In the genomic region with DNA sequence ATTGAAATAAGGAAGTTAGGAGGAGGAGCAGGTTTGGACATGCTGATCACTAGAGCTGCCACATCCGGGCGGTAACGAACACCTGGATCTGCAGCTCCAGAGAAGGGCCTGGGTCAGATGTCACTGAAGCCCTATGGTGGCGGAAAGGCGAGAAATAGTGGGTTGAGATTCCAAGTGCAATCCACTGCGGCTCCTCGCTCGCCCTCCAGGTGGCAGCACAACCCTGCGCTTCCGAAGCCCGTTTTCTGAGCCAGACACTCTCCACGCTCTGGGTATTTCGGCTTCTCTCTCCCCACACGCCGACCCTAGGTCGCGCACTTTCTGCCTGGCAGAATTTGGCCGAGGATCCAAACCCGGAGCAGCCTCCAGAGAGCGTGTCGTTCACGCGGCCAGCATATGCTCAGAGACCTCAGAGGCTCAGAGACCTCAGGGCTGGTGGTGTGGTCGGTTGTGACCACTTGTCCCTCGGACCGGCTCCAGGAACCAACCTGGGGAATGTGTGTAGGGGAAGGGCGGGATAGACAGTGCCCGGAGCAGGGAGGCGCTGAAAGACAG, we compare ENCODE assay signal across 1 cellular context.
TF ChIP-seq lines count a peak whose summit lies in the region.

No MANE protein-coding gene starts in this region.

TF ChIP-seq in K562, 482 proteins besides CTCF, POLR2A, EP300 and RAD21 (continued from another document and continues in another):
- TF ChIP-seq, protein P1, sequence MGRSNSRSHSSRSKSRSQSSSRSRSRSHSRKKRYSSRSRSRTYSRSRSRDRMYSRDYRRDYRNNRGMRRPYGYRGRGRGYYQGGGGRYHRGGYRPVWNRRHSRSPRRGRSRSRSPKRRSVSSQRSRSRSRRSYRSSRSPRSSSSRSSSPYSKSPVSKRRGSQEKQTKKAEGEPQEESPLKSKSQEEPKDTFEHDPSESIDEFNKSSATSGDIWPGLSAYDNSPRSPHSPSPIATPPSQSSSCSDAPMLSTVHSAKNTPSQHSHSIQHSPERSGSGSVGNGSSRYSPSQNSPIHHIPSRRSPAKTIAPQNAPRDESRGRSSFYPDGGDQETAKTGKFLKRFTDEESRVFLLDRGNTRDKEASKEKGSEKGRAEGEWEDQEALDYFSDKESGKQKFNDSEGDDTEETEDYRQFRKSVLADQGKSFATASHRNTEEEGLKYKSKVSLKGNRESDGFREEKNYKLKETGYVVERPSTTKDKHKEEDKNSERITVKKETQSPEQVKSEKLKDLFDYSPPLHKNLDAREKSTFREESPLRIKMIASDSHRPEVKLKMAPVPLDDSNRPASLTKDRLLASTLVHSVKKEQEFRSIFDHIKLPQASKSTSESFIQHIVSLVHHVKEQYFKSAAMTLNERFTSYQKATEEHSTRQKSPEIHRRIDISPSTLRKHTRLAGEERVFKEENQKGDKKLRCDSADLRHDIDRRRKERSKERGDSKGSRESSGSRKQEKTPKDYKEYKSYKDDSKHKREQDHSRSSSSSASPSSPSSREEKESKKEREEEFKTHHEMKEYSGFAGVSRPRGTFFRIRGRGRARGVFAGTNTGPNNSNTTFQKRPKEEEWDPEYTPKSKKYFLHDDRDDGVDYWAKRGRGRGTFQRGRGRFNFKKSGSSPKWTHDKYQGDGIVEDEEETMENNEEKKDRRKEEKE (IDR thresholded peaks at IDR 0.05; ENCODE audit: borderline replicate concordance in 1 of 2, control insufficient read depth in 1 of 2, low read depth in 2 of 2, low read length in 1 of 2), result 0 out of 4 replicates have a peak, but pooled peaks of 1 of the 2 experiments have one; percentile 50
- TF ChIP-seq, protein P2, sequence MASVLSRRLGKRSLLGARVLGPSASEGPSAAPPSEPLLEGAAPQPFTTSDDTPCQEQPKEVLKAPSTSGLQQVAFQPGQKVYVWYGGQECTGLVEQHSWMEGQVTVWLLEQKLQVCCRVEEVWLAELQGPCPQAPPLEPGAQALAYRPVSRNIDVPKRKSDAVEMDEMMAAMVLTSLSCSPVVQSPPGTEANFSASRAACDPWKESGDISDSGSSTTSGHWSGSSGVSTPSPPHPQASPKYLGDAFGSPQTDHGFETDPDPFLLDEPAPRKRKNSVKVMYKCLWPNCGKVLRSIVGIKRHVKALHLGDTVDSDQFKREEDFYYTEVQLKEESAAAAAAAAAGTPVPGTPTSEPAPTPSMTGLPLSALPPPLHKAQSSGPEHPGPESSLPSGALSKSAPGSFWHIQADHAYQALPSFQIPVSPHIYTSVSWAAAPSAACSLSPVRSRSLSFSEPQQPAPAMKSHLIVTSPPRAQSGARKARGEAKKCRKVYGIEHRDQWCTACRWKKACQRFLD (CRISPR knock-in tag; IDR thresholded peaks at IDR 0.05), result no peak
- TF ChIP-seq TEAD4 (IDR thresholded peaks at IDR 0.05; ENCODE audit: low read length) (0 out of 2 replicates have a peak, but pooled peaks have one; percentile 40), TEAD4 (CRISPR knock-in tag; IDR thresholded peaks at IDR 0.05; ENCODE audit: borderline replicate concordance) (no peak; the same call in 1 of the 2 replicates), KLF16 (IDR thresholded peaks at IDR 0.05) (0 out of 2 replicates have a peak, but pooled peaks have one; percentile 17), HMGN3 (IDR thresholded peaks at IDR 0.05; ENCODE audit: borderline replicate concordance, extremely low read depth, insufficient read length, low read depth, low read length) (no peak), RB1 (IDR thresholded peaks at IDR 0.05; ENCODE audit: low read depth) (peak; percentile 55; the same call in 1 of the 2 replicates), ZKSCAN1 (IDR thresholded peaks at IDR 0.05; ENCODE audit: low read depth, low read length) (no peak), ARID2 (IDR thresholded peaks at IDR 0.05) (peak; percentile 81), ZNF232 (CRISPR knock-in tag; IDR thresholded peaks at IDR 0.05) (peak; percentile 46), JUND (IDR thresholded peaks at IDR 0.05; ENCODE audit: borderline replicate concordance, low read depth, low read length) (0 out of 2 replicates have a peak, but pooled peaks have one; percentile 31), JUND (tag; IDR thresholded peaks at IDR 0.05; ENCODE audit: borderline replicate concordance, low read depth, low read length) (no peak; the same call in 2 of the 3 replicates), MEIS2 (IDR thresholded peaks at IDR 0.05; ENCODE audit: partially characterized antibody) (no peak), TBP (optimal IDR thresholded peaks at IDR 0.05; ENCODE audit: low read depth, low read length) (peak; percentile 53), LCOR (CRISPR knock-in tag; IDR thresholded peaks at IDR 0.05) (peak; percentile 87; the same call in 1 of the 2 replicates), ATF1 (CRISPR knock-in tag; IDR thresholded peaks at IDR 0.05) (no peak), ATF1 (tag; IDR thresholded peaks at IDR 0.05) (peak; percentile 31; the same call in 1 of the 2 replicates), PHB (CRISPR knock-in tag; IDR thresholded peaks at IDR 0.05) (no peak), CBFB (CRISPR knock-in tag; IDR thresholded peaks at IDR 0.05) (peak; percentile 37; the same call in 1 of the 2 replicates), CREBBP (IDR thresholded peaks at IDR 0.05; ENCODE audit: low read depth, low read length) (no peak), ZC3H8 (IDR thresholded peaks at IDR 0.05) (no peak)
- TF ChIP-seq, protein P3, sequence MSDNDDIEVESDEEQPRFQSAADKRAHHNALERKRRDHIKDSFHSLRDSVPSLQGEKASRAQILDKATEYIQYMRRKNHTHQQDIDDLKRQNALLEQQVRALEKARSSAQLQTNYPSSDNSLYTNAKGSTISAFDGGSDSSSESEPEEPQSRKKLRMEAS (CRISPR knock-in tag; IDR thresholded peaks at IDR 0.05), result peak; percentile 89
- TF ChIP-seq, protein P4, sequence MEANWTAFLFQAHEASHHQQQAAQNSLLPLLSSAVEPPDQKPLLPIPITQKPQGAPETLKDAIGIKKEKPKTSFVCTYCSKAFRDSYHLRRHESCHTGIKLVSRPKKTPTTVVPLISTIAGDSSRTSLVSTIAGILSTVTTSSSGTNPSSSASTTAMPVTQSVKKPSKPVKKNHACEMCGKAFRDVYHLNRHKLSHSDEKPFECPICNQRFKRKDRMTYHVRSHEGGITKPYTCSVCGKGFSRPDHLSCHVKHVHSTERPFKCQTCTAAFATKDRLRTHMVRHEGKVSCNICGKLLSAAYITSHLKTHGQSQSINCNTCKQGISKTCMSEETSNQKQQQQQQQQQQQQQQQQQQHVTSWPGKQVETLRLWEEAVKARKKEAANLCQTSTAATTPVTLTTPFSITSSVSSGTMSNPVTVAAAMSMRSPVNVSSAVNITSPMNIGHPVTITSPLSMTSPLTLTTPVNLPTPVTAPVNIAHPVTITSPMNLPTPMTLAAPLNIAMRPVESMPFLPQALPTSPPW (CRISPR knock-in tag; IDR thresholded peaks at IDR 0.05), result peak; percentile 30; the same call in 1 of the 2 replicates
- TF ChIP-seq, protein P5, sequence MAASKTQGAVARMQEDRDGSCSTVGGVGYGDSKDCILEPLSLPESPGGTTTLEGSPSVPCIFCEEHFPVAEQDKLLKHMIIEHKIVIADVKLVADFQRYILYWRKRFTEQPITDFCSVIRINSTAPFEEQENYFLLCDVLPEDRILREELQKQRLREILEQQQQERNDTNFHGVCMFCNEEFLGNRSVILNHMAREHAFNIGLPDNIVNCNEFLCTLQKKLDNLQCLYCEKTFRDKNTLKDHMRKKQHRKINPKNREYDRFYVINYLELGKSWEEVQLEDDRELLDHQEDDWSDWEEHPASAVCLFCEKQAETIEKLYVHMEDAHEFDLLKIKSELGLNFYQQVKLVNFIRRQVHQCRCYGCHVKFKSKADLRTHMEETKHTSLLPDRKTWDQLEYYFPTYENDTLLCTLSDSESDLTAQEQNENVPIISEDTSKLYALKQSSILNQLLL (CRISPR knock-in tag; IDR thresholded peaks at IDR 0.05; ENCODE audit: borderline replicate concordance), result no peak
- TF ChIP-seq, protein P6, sequence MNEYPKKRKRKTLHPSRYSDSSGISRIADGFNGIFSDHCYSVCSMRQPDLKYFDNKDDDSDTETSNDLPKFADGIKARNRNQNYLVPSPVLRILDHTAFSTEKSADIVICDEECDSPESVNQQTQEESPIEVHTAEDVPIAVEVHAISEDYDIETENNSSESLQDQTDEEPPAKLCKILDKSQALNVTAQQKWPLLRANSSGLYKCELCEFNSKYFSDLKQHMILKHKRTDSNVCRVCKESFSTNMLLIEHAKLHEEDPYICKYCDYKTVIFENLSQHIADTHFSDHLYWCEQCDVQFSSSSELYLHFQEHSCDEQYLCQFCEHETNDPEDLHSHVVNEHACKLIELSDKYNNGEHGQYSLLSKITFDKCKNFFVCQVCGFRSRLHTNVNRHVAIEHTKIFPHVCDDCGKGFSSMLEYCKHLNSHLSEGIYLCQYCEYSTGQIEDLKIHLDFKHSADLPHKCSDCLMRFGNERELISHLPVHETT (CRISPR knock-in tag; conservative IDR thresholded peaks at IDR 0.05 in 1 of 2, IDR thresholded peaks at IDR 0.05 in 1 of 2), result peak in 1 of 2 experiments; percentile 30; a peak in 1 of 4 replicates
- TF ChIP-seq, protein P7, sequence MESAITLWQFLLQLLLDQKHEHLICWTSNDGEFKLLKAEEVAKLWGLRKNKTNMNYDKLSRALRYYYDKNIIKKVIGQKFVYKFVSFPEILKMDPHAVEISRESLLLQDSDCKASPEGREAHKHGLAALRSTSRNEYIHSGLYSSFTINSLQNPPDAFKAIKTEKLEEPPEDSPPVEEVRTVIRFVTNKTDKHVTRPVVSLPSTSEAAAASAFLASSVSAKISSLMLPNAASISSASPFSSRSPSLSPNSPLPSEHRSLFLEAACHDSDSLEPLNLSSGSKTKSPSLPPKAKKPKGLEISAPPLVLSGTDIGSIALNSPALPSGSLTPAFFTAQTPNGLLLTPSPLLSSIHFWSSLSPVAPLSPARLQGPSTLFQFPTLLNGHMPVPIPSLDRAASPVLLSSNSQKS (CRISPR knock-in tag; IDR thresholded peaks at IDR 0.05), result no peak
- TF ChIP-seq, protein P8, sequence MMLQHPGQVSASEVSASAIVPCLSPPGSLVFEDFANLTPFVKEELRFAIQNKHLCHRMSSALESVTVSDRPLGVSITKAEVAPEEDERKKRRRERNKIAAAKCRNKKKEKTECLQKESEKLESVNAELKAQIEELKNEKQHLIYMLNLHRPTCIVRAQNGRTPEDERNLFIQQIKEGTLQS (IDR thresholded peaks at IDR 0.05), result no peak
- TF ChIP-seq, protein P8 (CRISPR knock-in tag; conservative IDR thresholded peaks at IDR 0.05), result 0 out of 2 replicates have a peak, but pooled peaks have one; percentile 27
- TF ChIP-seq, protein P9, sequence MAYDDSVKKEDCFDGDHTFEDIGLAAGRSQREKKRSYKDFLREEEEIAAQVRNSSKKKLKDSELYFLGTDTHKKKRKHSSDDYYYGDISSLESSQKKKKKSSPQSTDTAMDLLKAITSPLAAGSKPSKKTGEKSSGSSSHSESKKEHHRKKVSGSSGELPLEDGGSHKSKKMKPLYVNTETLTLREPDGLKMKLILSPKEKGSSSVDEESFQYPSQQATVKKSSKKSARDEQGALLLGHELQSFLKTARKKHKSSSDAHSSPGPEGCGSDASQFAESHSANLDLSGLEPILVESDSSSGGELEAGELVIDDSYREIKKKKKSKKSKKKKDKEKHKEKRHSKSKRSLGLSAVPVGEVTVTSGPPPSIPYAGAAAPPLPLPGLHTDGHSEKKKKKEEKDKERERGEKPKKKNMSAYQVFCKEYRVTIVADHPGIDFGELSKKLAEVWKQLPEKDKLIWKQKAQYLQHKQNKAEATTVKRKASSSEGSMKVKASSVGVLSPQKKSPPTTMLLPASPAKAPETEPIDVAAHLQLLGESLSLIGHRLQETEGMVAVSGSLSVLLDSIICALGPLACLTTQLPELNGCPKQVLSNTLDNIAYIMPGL (CRISPR knock-in tag; IDR thresholded peaks at IDR 0.05), result peak; percentile 93
